32 cellular contexts compared by ENCODE assay signal in the genomic region with DNA sequence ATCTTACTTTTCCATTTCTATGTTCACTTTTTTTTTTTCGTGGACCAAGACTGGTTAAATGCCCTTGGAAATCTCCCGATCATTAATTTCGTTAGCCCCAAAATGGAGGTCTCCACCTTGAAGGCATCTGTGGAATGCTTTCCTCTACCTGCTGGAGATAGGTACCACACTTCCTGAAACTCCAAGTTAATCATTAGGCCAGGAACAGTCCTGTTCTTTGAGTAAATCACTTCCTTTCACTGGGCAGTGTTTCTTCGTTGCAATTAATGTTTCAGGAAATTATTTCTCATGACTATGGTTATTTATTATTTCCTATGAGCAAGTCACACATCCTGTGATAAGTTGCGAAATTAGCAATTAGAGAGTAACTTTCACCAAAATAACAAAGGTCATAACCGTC.
"Had no signal": no experiment of that assay in that cellular context is flagged by ENCODE, and none has a peak within 500 bp of the region (broad histone marks: within the 10 kb centered on the region; RNA-seq: fewer than 3 reads in every experiment).

No MANE protein-coding gene starts in this region.

- H3K4me3 ChIP-seq: colonic mucosa, esophagus squamous epithelium, heart right ventricle, lung, right atrium auricular region, smooth muscle cell, testis, tibial artery had no signal

- H3K27me3 ChIP-seq: colonic mucosa, esophagus squamous epithelium, heart right ventricle, neutrophil, right atrium auricular region, testis, tibial artery had no signal

- H3K36me3 ChIP-seq: colonic mucosa, esophagus squamous epithelium, heart right ventricle, neutrophil, right atrium auricular region, tibial artery had no signal

- H3K27ac Mint-ChIP-seq: dendritic cell treated with granulocyte-macrophage colony-stimulating factor and Interleukin-4, amounts not matched to agents 40 ng/mL and 50 ng/mL, for 4 days; memory B cell; naive B cell; natural killer cell treated with Interleukin-12 subunit alpha and Interleukin-12 subunit beta and Interleukin-15 and Interleukin-18, amount 100 ng/mL, for 72 hours; progenitor cell of endocrine pancreas; stimulated activated effector memory CD8-positive, alpha-beta T cell treated with anti-CD3 and anti-CD28 coated beads, Interleukin-12 subunit alpha, Interleukin-12 subunit beta, amount 100 ng/mL, for 72 hours; type B pancreatic cell had no signal

- H3K36me3 Mint-ChIP-seq: memory B cell; naive B cell; natural killer cell treated with Interleukin-12 subunit alpha and Interleukin-12 subunit beta and Interleukin-15 and Interleukin-18, amount 100 ng/mL, for 72 hours; stimulated activated effector memory CD8-positive, alpha-beta T cell treated with anti-CD3 and anti-CD28 coated beads, Interleukin-12 subunit alpha, Interleukin-12 subunit beta, amount 100 ng/mL, for 72 hours; type B pancreatic cell had no signal

- H3K4me3 Mint-ChIP-seq: dendritic cell treated with granulocyte-macrophage colony-stimulating factor and Interleukin-4, amounts not matched to agents 40 ng/mL and 50 ng/mL, for 4 days; memory B cell; naive B cell; natural killer cell treated with Interleukin-12 subunit alpha and Interleukin-12 subunit beta and Interleukin-15 and Interleukin-18, amount 100 ng/mL, for 72 hours; neural crest cell; stimulated activated effector memory CD8-positive, alpha-beta T cell treated with anti-CD3 and anti-CD28 coated beads, Interleukin-12 subunit alpha, Interleukin-12 subunit beta, amount 100 ng/mL, for 72 hours; type B pancreatic cell had no signal

- H3K4me1 ChIP-seq: colonic mucosa, parathyroid adenoma, right atrium auricular region, testis, tibial artery had no signal

- H3K27me3 Mint-ChIP-seq: dendritic cell treated with granulocyte-macrophage colony-stimulating factor and Interleukin-4, amounts not matched to agents 40 ng/mL and 50 ng/mL, for 4 days; memory B cell; naive B cell; natural killer cell treated with Interleukin-12 subunit alpha and Interleukin-12 subunit beta and Interleukin-15 and Interleukin-18, amount 100 ng/mL, for 72 hours; progenitor cell of endocrine pancreas; type B pancreatic cell had no signal

- H3K9me3 Mint-ChIP-seq: dendritic cell treated with granulocyte-macrophage colony-stimulating factor and Interleukin-4, amounts not matched to agents 40 ng/mL and 50 ng/mL, for 4 days; memory B cell; neural crest cell had no signal

- H3K4me1 Mint-ChIP-seq: memory B cell; naive B cell; stimulated activated effector memory CD8-positive, alpha-beta T cell treated with anti-CD3 and anti-CD28 coated beads, Interleukin-12 subunit alpha, Interleukin-12 subunit beta, amount 100 ng/mL, for 72 hours had no signal

- FAIRE-seq: islet of Langerhans had no signal

- H3K9me3 ChIP-seq: colonic mucosa, esophagus squamous epithelium, heart right ventricle, neutrophil, right atrium auricular region, testis, tibial artery had no signal

- DNase-seq: colonic mucosa; effector memory CD4-positive, alpha-beta T cell; erythroblast; esophagus squamous epithelium; foreskin melanocyte; glutamatergic neuron; heart right ventricle; hippocampal formation; kidney glomerular epithelial cell; naive B cell; stimulated activated CD4-positive, alpha-beta T cell treated with anti-CD3 and anti-CD28 coated beads, Interleukin-12 subunit alpha, Interleukin-12 subunit beta, amount 100 ng/mL, for 4 hours; stimulated activated CD4-positive, alpha-beta T cell treated with anti-CD3 and anti-CD28 coated beads, Interleukin-1b, Interleukin-23, amount 100 ng/mL, for 48 hours; stimulated activated CD4-positive, alpha-beta T cell treated with anti-CD3 and anti-CD28 coated beads, Interleukin-4, amount 100 ng/mL, for 1 hour; stimulated activated naive CD4-positive, alpha-beta T cell treated with Interleukin-2 at 50 U/mL for 16 hours; substantia nigra; testis; tibial artery had no signal

- ATAC-seq: heart right ventricle; left lobe of liver; natural killer cell treated with Interleukin-12 subunit alpha and Interleukin-12 subunit beta and Interleukin-15 and Interleukin-18, amount 100 ng/mL, for 72 hours; sciatic nerve; stimulated activated effector memory CD8-positive, alpha-beta T cell treated with anti-CD3 and anti-CD28 coated beads, Interleukin-12 subunit alpha, Interleukin-12 subunit beta, amount 100 ng/mL, for 72 hours had no signal
